ENCODE assay signal across 26 cellular contexts in genomic region chr1:186689907-186690306, GRCh38.
"Had no signal": no experiment of that assay in that cellular context is flagged by ENCODE, and none has a peak within 500 bp of the region (broad histone marks: within the 10 kb centered on the region; RNA-seq: fewer than 3 reads in every experiment).

No MANE protein-coding gene starts in this region.

- H3K27ac ChIP-seq: adrenal gland, body of pancreas, epithelial cell of prostate, esophagus squamous epithelium, VCaP had no signal

- H3K4me3 ChIP-seq: adrenal gland, body of pancreas, esophagus squamous epithelium had no signal

- DNase-seq: activated CD4-positive, alpha-beta T cell treated with anti-CD3 and anti-CD28 coated beads for 1 hour; activated CD4-positive, alpha-beta T cell treated with anti-CD3 and anti-CD28 coated beads for 4 hours; activated CD4-positive, alpha-beta T cell treated with anti-CD3 and anti-CD28 coated beads, Interleukin-2, amount 50 U/mL, for 1 hour; activated CD4-positive, alpha-beta T cell treated with anti-CD3 and anti-CD28 coated beads, Interleukin-2, amount 50 U/mL, for 48 hours; activated CD8-positive, alpha-beta memory T cell treated with anti-CD3 and anti-CD28 coated beads for 24 hours; activated CD8-positive, alpha-beta T cell treated with anti-CD3 and anti-CD28 coated beads for 36 hours; activated effector memory CD4-positive, alpha-beta T cell treated with Interleukin-2 at 50 U/mL for 16 hours; activated gamma-delta T cell treated with Interleukin-2 at 50 U/mL for 16 hours; activated naive CD4-positive, alpha-beta T cell treated with anti-CD3 and anti-CD28 coated beads, Interleukin-2, amount 50 U/mL, for 16 hours; activated naive CD4-positive, alpha-beta T cell treated with Interleukin-2 at 50 U/mL for 16 hours; activated T-cell treated with anti-CD3 and anti-CD28 coated beads, Interleukin-2, amount 50 U/mL, for 4 hours; adrenal gland; amygdala; aorta; body of pancreas; caudate nucleus; cortex of kidney; effector CD8-positive, alpha-beta T cell; esophagus squamous epithelium; head of caudate nucleus; T-helper 2 cell had no signal

- H3K4me3 Mint-ChIP-seq: activated CD8-positive, alpha-beta T cell treated with anti-CD3 and anti-CD28 coated beads for 36 hours; activated naive CD8-positive, alpha-beta T cell; activated T-cell treated with anti-CD3 and anti-CD28 coated beads, Interleukin-2, amount 50 U/mL, for 4 hours; activated T-helper 17 cell treated with anti-CD3 and anti-CD28 coated beads, Interleukin-2, amount 50 U/mL, for 72 hours; WTC11 had no signal

- H3K36me3 ChIP-seq: adrenal gland, esophagus squamous epithelium had no signal

- H3K4me1 Mint-ChIP-seq: activated T-helper 17 cell treated with anti-CD3 and anti-CD28 coated beads, Interleukin-2, amount 50 U/mL, for 72 hours; WTC11 had no signal

- H3K36me3 Mint-ChIP-seq: activated naive CD8-positive, alpha-beta T cell; WTC11 had no signal

- H3K27ac Mint-ChIP-seq: activated CD8-positive, alpha-beta T cell treated with anti-CD3 and anti-CD28 coated beads for 36 hours; activated naive CD8-positive, alpha-beta T cell; activated T-helper 17 cell treated with anti-CD3 and anti-CD28 coated beads, Interleukin-2, amount 50 U/mL, for 72 hours; WTC11 had no signal

- H3K27me3 Mint-ChIP-seq: activated naive CD8-positive, alpha-beta T cell had no signal

- H3K9me3 ChIP-seq: body of pancreas, esophagus squamous epithelium had no signal

- H3K4me1 ChIP-seq: adrenal gland, body of pancreas, esophagus squamous epithelium had no signal

- H3K27me3 ChIP-seq: adrenal gland, body of pancreas, esophagus squamous epithelium had no signal
